Comparison of ENCODE assay signal across 1 cellular context in the genomic region with DNA sequence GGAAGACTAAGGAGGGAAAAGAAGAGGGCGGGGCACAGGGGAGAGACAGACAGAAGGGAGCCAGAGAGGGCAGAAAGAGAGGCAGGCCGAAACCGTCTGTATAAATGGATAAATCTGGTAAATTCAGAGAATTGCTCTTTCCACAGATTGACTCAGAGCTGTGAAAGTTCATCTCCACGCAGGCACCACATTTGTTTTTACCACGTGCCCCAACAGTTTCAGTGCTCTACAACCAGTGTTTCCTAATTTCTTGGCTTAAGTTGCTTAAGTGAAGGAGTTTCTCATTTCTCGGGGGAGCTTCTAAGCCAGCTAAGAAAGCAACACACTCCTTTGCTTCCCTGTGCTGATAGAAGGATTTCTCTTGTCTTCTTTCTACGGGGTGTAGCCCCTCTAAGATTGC.
TF ChIP-seq lines count a peak whose summit lies in the region.

No MANE protein-coding gene starts in this region.

TF ChIP-seq in HepG2, 621 proteins besides CTCF, POLR2A, EP300 and RAD21 (continued from another document):
- TF ChIP-seq, protein P1, sequence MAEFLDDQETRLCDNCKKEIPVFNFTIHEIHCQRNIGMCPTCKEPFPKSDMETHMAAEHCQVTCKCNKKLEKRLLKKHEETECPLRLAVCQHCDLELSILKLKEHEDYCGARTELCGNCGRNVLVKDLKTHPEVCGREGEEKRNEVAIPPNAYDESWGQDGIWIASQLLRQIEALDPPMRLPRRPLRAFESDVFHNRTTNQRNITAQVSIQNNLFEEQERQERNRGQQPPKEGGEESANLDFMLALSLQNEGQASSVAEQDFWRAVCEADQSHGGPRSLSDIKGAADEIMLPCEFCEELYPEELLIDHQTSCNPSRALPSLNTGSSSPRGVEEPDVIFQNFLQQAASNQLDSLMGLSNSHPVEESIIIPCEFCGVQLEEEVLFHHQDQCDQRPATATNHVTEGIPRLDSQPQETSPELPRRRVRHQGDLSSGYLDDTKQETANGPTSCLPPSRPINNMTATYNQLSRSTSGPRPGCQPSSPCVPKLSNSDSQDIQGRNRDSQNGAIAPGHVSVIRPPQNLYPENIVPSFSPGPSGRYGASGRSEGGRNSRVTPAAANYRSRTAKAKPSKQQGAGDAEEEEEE (CRISPR knock-in tag; IDR thresholded peaks at IDR 0.05; ENCODE audit: borderline replicate concordance): no peak
- TF ChIP-seq, protein P2, sequence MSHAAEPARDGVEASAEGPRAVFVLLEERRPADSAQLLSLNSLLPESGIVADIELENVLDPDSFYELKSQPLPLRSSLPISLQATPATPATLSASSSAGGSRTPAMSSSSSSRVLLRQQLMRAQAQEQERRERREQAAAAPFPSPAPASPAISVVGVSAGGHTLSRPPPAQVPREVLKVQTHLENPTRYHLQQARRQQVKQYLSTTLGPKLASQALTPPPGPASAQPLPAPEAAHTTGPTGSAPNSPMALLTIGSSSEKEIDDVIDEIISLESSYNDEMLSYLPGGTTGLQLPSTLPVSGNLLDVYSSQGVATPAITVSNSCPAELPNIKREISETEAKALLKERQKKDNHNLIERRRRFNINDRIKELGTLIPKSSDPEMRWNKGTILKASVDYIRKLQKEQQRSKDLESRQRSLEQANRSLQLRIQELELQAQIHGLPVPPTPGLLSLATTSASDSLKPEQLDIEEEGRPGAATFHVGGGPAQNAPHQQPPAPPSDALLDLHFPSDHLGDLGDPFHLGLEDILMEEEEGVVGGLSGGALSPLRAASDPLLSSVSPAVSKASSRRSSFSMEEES (CRISPR knock-in tag; IDR thresholded peaks at IDR 0.05): no peak
- TF ChIP-seq SAP130 (CRISPR knock-in tag; IDR thresholded peaks at IDR 0.05; ENCODE audit: low read depth) (no peak), ZNF841 (CRISPR knock-in tag; IDR thresholded peaks at IDR 0.05; ENCODE audit: borderline replicate concordance) (no peak), MAFF (IDR thresholded peaks at IDR 0.05; ENCODE audit: low read depth, low read length) (no peak), HOXD1 (CRISPR knock-in tag; IDR thresholded peaks at IDR 0.05) (no peak), ZNF709 (CRISPR knock-in tag; IDR thresholded peaks at IDR 0.05) (no peak)
